8 cellular contexts compared by ENCODE assay signal in the genomic region with DNA sequence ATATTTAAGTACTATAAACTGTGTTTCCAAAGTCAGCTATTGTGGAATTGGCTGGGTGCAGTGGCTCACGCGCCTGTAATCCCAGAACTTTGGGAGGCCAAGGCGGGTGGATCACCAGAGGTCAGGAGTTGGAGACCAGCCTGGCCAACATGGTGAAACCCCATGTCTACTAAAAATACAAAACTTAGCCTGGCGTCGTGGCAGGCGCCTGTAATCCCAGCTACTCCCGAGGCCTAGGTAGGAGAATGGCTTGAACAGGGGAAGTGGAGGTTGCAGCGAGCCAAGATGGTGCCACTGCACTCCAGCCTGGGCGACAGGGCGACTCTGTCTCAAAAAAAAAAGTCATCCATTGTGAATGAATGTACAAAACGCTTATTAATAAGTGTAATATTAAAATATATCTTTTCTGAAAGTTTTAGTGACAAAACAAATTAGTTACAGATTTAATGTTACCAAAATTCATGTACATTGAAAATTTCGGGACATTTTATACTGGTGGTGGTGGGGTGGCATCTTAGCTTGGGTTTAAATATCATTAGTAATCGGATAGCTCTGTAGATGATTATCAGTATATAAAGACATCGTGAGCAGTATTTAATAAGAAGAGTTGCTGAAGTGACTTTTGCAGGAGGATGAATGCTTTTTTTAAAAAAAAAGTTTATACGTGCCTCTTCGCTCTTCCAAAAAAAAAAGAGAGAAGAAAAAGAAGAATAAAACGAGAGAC. TPM values are rescaled to one million over a fixed set of nuclear protein-coding genes. Genes with fewer than 3 reads are reported as not detected.
DNase-seq lines count a peak whose midpoint lies in the region; ATAC-seq, FAIRE-seq and TF ChIP-seq lines count a peak whose summit lies in the region.

No MANE protein-coding gene starts in this region.

- peak; percentile 1 for ATAC-seq in GM21723 (IDR thresholded peaks at IDR 0.05; ENCODE audit: unreplicated experiment)

- peaks cover 17% of the 10 kb centered on the region for H3K36me3 Mint-ChIP-seq in endothelial cell (ENCODE audit: low read depth, unreplicated experiment)
- peaks cover 11% of the 10 kb centered on the region for H3K36me3 Mint-ChIP-seq in progenitor cell of endocrine pancreas (ENCODE audit: insufficient read depth)

- peak overlapping the region; percentile 61 for H3K9ac ChIP-seq in NT2/D1 (ENCODE audit: insufficient read length, low read depth)

- no peak for TF ChIP-seq CTCF in endothelial cell (IDR thresholded peaks at IDR 0.05; ENCODE audit: unreplicated experiment)
- no peak for TF ChIP-seq CTCF in progenitor cell of endocrine pancreas (IDR thresholded peaks at IDR 0.05; ENCODE audit: unreplicated experiment)
- TF ChIP-seq CTCF in D721Med (IDR thresholded peaks at IDR 0.05; ENCODE audit: insufficient read depth, missing control alignments) = no peak

- no peak for FAIRE-seq in D721Med (lab: Jason Lieb, UNC)

- H3K4me1 ChIP-seq in NT2/D1 (ENCODE audit: insufficient read depth, insufficient read length) = no peaks in the 10 kb centered on the region

- no peaks in the 10 kb centered on the region for H3K27me3 ChIP-seq in NT2/D1 (ENCODE audit: insufficient read depth, insufficient read length)

- H3K36me3 ChIP-seq in NT2/D1 (ENCODE audit: insufficient read depth, insufficient read length, low read length) = peaks cover 63% of the 10 kb centered on the region

- H3K27me3 Mint-ChIP-seq in endothelial cell (ENCODE audit: unreplicated experiment) (peaks cover 2% of the 10 kb centered on the region), progenitor cell of endocrine pancreas (no peaks in the 10 kb centered on the region)

- H3K4me3 ChIP-seq in GM08714 (ENCODE audit: low read length) (peak overlapping the region; percentile 97), NT2/D1 (ENCODE audit: insufficient read length, low read depth) (peak overlapping the region; percentile 88)

- DNase-seq in NT2/D1 (ENCODE audit: low read depth, low spot score) = no peak
- DNase-seq in endothelial cell (ENCODE audit: low spot score) = no peak
- DNase-seq in progenitor cell of endocrine pancreas (ENCODE audit: low spot score, unreplicated experiment) = no peak
- no peak for DNase-seq in D721Med (ENCODE audit: insufficient read length, low spot score)
- DNase-seq in SW480 (ENCODE audit: low spot score) = no peak
- DNase-seq in hepatic stellate cell (ENCODE audit: low spot score) = no peak

- H3K9me3 ChIP-seq in NT2/D1 (ENCODE audit: insufficient read depth, low read length) = no peaks in the 10 kb centered on the region

- peak overlapping the region; percentile 95 for H3K27ac Mint-ChIP-seq in endothelial cell (ENCODE audit: unreplicated experiment)
- peak overlapping the region; percentile 99 for H3K27ac Mint-ChIP-seq in progenitor cell of endocrine pancreas

- H3K9me3 Mint-ChIP-seq in endothelial cell (ENCODE audit: unreplicated experiment) = no peaks in the 10 kb centered on the region
- H3K9me3 Mint-ChIP-seq in progenitor cell of endocrine pancreas (ENCODE audit: low read depth) = no peaks in the 10 kb centered on the region

- H3K4me1 Mint-ChIP-seq in endothelial cell (ENCODE audit: unreplicated experiment) = peaks cover 45% of the 10 kb centered on the region
- peaks cover 30% of the 10 kb centered on the region for H3K4me1 Mint-ChIP-seq in progenitor cell of endocrine pancreas (ENCODE audit: low read depth)

- H3K4me3 Mint-ChIP-seq in endothelial cell (ENCODE audit: unreplicated experiment) (peak overlapping the region; percentile 90), progenitor cell of endocrine pancreas (ENCODE audit: low read depth) (peak overlapping the region; percentile 91)

RNA-seq across cellular contexts. Expression of gene SRSF11, which starts 0.5 kb away (rescaled TPM):
- 270 TPM for total RNA-seq in endothelial cell (ENCODE audit: unreplicated experiment)
- 314 and 318 TPM in 2 replicates for total RNA-seq in progenitor cell of endocrine pancreas

RNA-seq across cellular contexts. Expression of gene LRRC40, which starts 15.3 kb away (rescaled TPM):
- total RNA-seq in endothelial cell (ENCODE audit: unreplicated experiment) (27.2 TPM), progenitor cell of endocrine pancreas (27.4 and 28.7 TPM in 2 replicates)
